ENCODE assay signal across 37 cellular contexts in the genomic region with DNA sequence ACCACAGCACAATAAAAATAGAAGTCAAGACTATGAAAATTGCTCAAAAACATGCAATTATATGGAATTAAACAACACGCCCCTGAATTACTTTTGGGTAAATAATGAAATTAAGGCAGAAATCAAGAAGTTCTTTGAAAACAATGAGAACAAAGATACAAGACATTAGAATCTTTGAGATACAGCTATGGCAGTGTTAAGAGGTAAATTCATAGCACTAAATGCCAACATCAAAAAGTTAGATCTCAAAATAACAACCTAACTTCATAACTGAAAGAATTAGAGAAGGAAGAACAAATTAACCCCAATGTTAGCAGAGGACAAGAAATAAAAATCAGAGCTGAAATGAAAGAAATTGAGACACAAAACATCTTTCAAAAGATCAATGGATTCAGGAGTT.
"Had no signal": no experiment of that assay in that cellular context is flagged by ENCODE, and none has a peak within 500 bp of the region (broad histone marks: within the 10 kb centered on the region; RNA-seq: fewer than 3 reads in every experiment).

No MANE protein-coding gene starts in this region.

- H3K27me3 ChIP-seq: ascending aorta, cardiac muscle cell had no signal

- DNase-seq: activated B cell treated with CpG ODN at 0.5 μM for 24 hours; activated CD4-positive, alpha-beta memory T cell treated with anti-CD3 and anti-CD28 coated beads, Interleukin-2, amount 10 ng/mL, durations not matched to agents 7 days and 5 days; activated CD4-positive, alpha-beta T cell treated with anti-CD3 and anti-CD28 coated beads for 1 hour; activated CD4-positive, alpha-beta T cell treated with anti-CD3 and anti-CD28 coated beads for 36 hours; activated CD4-positive, alpha-beta T cell treated with anti-CD3 and anti-CD28 coated beads for 48 hours; activated CD4-positive, alpha-beta T cell treated with anti-CD3 and anti-CD28 coated beads, Interleukin-2, amount 10 ng/mL, durations not matched to agents 7 days and 5 days; activated CD4-positive, alpha-beta T cell treated with anti-CD3 and anti-CD28 coated beads, Interleukin-2, amount 50 U/mL, for 48 hours; activated CD8-positive, alpha-beta memory T cell treated with anti-CD3 and anti-CD28 coated beads for 24 hours; activated CD8-positive, alpha-beta memory T cell treated with anti-CD3 and anti-CD28 coated beads, Interleukin-2, amount 10 ng/mL, durations not matched to agents 7 days and 5 days; activated CD8-positive, alpha-beta memory T cell treated with anti-CD3 and anti-CD28 coated beads, Interleukin-2, amount 50 U/mL, for 48 hours; activated CD8-positive, alpha-beta T cell treated with anti-CD3 and anti-CD28 coated beads, Interleukin-2, amount 10 ng/mL, durations not matched to agents 7 days and 5 days; activated effector memory CD4-positive, alpha-beta T cell treated with Interleukin-2 at 50 U/mL for 16 hours; activated gamma-delta T cell; activated naive CD4-positive, alpha-beta T cell treated with anti-CD3 and anti-CD28 coated beads, Interleukin-2, amount 10 ng/mL, durations not matched to agents 7 days and 5 days; activated naive CD4-positive, alpha-beta T cell treated with Interleukin-2 at 50 U/mL for 16 hours; activated naive CD8-positive, alpha-beta T cell treated with anti-CD3 and anti-CD28 coated beads for 36 hours; activated T-cell treated with anti-CD3 and anti-CD28 coated beads, Interleukin-2, amount 50 U/mL, for 24 hours; activated T-cell treated with anti-CD3 and anti-CD28 coated beads, Interleukin-2, amount 50 U/mL, for 48 hours; amygdala; anterior cingulate cortex; caudate nucleus; cerebellar nuclear complex; T-helper 1 cell; T-helper 2 cell; T-helper 9 cell had no signal

- H3K27ac Mint-ChIP-seq: activated B cell treated with CpG ODN at 0.5 μM for 24 hours; activated CD4-positive, alpha-beta memory T cell treated with anti-CD3 and anti-CD28 coated beads, Interleukin-2, amount 10 ng/mL, durations not matched to agents 7 days and 5 days; activated CD4-positive, alpha-beta T cell treated with anti-CD3 and anti-CD28 coated beads for 36 hours; activated CD4-positive, alpha-beta T cell treated with anti-CD3 and anti-CD28 coated beads, Interleukin-2, amount 10 ng/mL, durations not matched to agents 7 days and 5 days; activated CD8-positive, alpha-beta memory T cell treated with anti-CD3 and anti-CD28 coated beads, Interleukin-2, amount 10 ng/mL, durations not matched to agents 7 days and 5 days; activated CD8-positive, alpha-beta T cell treated with anti-CD3 and anti-CD28 coated beads, Interleukin-2, amount 10 ng/mL, durations not matched to agents 7 days and 5 days; activated naive CD4-positive, alpha-beta T cell treated with anti-CD3 and anti-CD28 coated beads, Interleukin-2, amount 10 ng/mL, durations not matched to agents 7 days and 5 days; activated naive CD4-positive, alpha-beta T cell treated with anti-CD3 and anti-CD28 coated beads, Interleukin-2, amount 50 U/mL, for 24 hours; activated naive CD8-positive, alpha-beta T cell treated with anti-CD3 and anti-CD28 coated beads for 36 hours; activated T-cell treated with anti-CD3 and anti-CD28 coated beads, Interleukin-2, amount 50 U/mL, for 24 hours; activated T-helper 2 cell treated with anti-CD3 and anti-CD28 coated beads, Interferon-gamma antibody, Interleukin-2, Interleukin-4, amounts not matched to agents 10 μg/mL and 5 μg/mL and 100 μg/mL, durations not matched to agents 14 hours and 24 hours and 36 hours; brain; T-helper 1 cell treated with Interleukin-12 subunit alpha and Interleukin-12 subunit beta and Interleukin-4 antibody, amounts not matched to agents 30 μg/mL and 1 μg/mL, for 36 hours; T-helper 2 cell treated with Interferon-gamma antibody and Interleukin-4, amounts not matched to agents 5 μg/mL and 100 μg/mL, for 36 hours had no signal

- H3K27ac ChIP-seq: ascending aorta, cardiac muscle cell, VCaP had no signal

- H3K4me3 ChIP-seq: ascending aorta, cardiac muscle cell had no signal

- FAIRE-seq: bronchial epithelial cell, TTC549 had no signal

- H3K4me3 Mint-ChIP-seq: activated B cell treated with CpG ODN at 0.5 μM for 24 hours; activated CD4-positive, alpha-beta memory T cell treated with anti-CD3 and anti-CD28 coated beads, Interleukin-2, amount 10 ng/mL, durations not matched to agents 7 days and 5 days; activated CD4-positive, alpha-beta T cell treated with anti-CD3 and anti-CD28 coated beads for 36 hours; activated CD4-positive, alpha-beta T cell treated with anti-CD3 and anti-CD28 coated beads, Interleukin-2, amount 10 ng/mL, durations not matched to agents 7 days and 5 days; activated CD8-positive, alpha-beta memory T cell treated with anti-CD3 and anti-CD28 coated beads, Interleukin-2, amount 10 ng/mL, durations not matched to agents 7 days and 5 days; activated CD8-positive, alpha-beta T cell treated with anti-CD3 and anti-CD28 coated beads, Interleukin-2, amount 10 ng/mL, durations not matched to agents 7 days and 5 days; activated naive CD4-positive, alpha-beta T cell treated with anti-CD3 and anti-CD28 coated beads, Interleukin-2, amount 10 ng/mL, durations not matched to agents 7 days and 5 days; activated naive CD4-positive, alpha-beta T cell treated with anti-CD3 and anti-CD28 coated beads, Interleukin-2, amount 50 U/mL, for 24 hours; activated naive CD8-positive, alpha-beta T cell treated with anti-CD3 and anti-CD28 coated beads for 36 hours; activated T-cell treated with anti-CD3 and anti-CD28 coated beads, Interleukin-2, amount 50 U/mL, for 24 hours; brain; central memory CD8-positive, alpha-beta T cell; T-helper 1 cell treated with Interleukin-12 subunit alpha and Interleukin-12 subunit beta and Interleukin-4 antibody, amounts not matched to agents 30 μg/mL and 1 μg/mL, for 36 hours; T-helper 2 cell treated with Interferon-gamma antibody and Interleukin-4, amounts not matched to agents 5 μg/mL and 100 μg/mL, for 36 hours had no signal

- H3K4me1 Mint-ChIP-seq: activated B cell treated with CpG ODN at 0.5 μM for 24 hours; activated CD4-positive, alpha-beta memory T cell treated with anti-CD3 and anti-CD28 coated beads, Interleukin-2, amount 10 ng/mL, durations not matched to agents 7 days and 5 days; activated CD4-positive, alpha-beta T cell treated with anti-CD3 and anti-CD28 coated beads for 36 hours; activated CD4-positive, alpha-beta T cell treated with anti-CD3 and anti-CD28 coated beads, Interleukin-2, amount 10 ng/mL, durations not matched to agents 7 days and 5 days; activated CD8-positive, alpha-beta memory T cell treated with anti-CD3 and anti-CD28 coated beads, Interleukin-2, amount 10 ng/mL, durations not matched to agents 7 days and 5 days; activated naive CD4-positive, alpha-beta T cell treated with anti-CD3 and anti-CD28 coated beads, Interleukin-2, amount 10 ng/mL, durations not matched to agents 7 days and 5 days; activated naive CD4-positive, alpha-beta T cell treated with anti-CD3 and anti-CD28 coated beads, Interleukin-2, amount 50 U/mL, for 24 hours; activated naive CD8-positive, alpha-beta T cell treated with anti-CD3 and anti-CD28 coated beads for 36 hours; central memory CD8-positive, alpha-beta T cell had no signal

- ATAC-seq: activated CD4-positive, alpha-beta T cell treated with anti-CD3 and anti-CD28 coated beads for 36 hours; activated CD4-positive, CD25-positive, alpha-beta regulatory T cell treated with anti-CD3 and anti-CD28 coated beads, Interleukin-2, amount 50 U/mL, for 24 hours; activated CD8-positive, alpha-beta memory T cell treated with anti-CD3 and anti-CD28 coated beads, Interleukin-2, amount 10 ng/mL, durations not matched to agents 7 days and 5 days; activated CD8-positive, alpha-beta T cell treated with anti-CD3 and anti-CD28 coated beads, Interleukin-2, amount 10 ng/mL, durations not matched to agents 7 days and 5 days had no signal

- H3K27me3 Mint-ChIP-seq: activated B cell treated with CpG ODN at 0.5 μM for 24 hours; activated CD4-positive, alpha-beta memory T cell treated with anti-CD3 and anti-CD28 coated beads, Interleukin-2, amount 10 ng/mL, durations not matched to agents 7 days and 5 days; activated CD4-positive, alpha-beta T cell treated with anti-CD3 and anti-CD28 coated beads for 36 hours; activated CD4-positive, alpha-beta T cell treated with anti-CD3 and anti-CD28 coated beads, Interleukin-2, amount 10 ng/mL, durations not matched to agents 7 days and 5 days; activated CD8-positive, alpha-beta memory T cell treated with anti-CD3 and anti-CD28 coated beads, Interleukin-2, amount 10 ng/mL, durations not matched to agents 7 days and 5 days; activated naive CD4-positive, alpha-beta T cell treated with anti-CD3 and anti-CD28 coated beads, Interleukin-2, amount 10 ng/mL, durations not matched to agents 7 days and 5 days; activated naive CD4-positive, alpha-beta T cell treated with anti-CD3 and anti-CD28 coated beads, Interleukin-2, amount 50 U/mL, for 24 hours; activated naive CD8-positive, alpha-beta T cell treated with anti-CD3 and anti-CD28 coated beads for 36 hours; activated T-cell treated with anti-CD3 and anti-CD28 coated beads, Interleukin-2, amount 50 U/mL, for 24 hours; brain; central memory CD8-positive, alpha-beta T cell had no signal

- H3K4me1 ChIP-seq: ascending aorta had no signal
